Comparison of ENCODE assay signal across 8 cellular contexts in the genomic region with DNA sequence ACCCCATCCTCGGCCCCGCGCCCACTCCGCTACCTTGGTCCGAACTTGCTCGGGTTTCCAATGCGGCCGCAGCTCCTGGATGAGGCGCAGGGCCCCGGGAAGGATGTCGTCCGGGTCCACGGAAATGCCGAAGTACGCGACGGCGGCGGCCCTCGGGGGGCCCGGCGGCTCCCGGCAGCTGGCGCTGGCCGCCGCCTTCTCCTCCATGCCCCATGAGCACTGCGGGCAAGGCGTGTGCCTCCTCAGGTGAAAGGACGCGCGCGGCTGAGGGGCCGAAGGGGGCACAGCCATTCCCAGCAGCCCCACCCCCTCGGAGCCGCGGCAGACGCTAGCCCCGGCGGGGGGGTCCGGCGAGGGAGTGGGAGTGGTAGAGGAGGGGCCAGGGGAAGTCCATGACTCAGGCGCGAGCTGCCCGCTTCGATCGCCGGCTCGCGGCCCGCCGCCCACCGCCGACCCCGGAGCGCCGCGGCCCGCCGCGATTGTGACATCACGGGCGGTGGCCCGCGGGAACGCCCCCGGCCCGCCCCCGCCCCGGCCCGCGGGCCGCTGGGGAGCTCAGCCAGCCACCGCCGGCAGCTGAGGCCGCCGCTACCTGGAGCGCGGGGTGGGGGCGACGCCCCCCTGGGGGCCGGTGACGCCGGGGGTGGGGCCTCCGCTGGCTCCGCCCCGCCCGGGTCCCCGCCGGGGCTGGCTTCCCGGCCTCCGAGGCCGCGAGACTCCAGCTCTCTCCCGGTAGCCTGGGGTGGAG. TPM values are rescaled to one million over a fixed set of nuclear protein-coding genes. Genes with fewer than 3 reads are reported as not detected.
DNase-seq lines count a peak whose midpoint lies in the region; ATAC-seq and TF ChIP-seq lines count a peak whose summit lies in the region.

A gene with protein sequence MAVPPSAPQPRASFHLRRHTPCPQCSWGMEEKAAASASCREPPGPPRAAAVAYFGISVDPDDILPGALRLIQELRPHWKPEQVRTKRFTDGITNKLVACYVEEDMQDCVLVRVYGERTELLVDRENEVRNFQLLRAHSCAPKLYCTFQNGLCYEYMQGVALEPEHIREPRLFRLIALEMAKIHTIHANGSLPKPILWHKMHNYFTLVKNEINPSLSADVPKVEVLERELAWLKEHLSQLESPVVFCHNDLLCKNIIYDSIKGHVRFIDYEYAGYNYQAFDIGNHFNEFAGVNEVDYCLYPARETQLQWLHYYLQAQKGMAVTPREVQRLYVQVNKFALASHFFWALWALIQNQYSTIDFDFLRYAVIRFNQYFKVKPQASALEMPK (minus strand): TSS at position 483 of the 748 bp plus-strand sequence. CDS start 192 bp downstream, at position 291.

- POLR2A ChIA-PET in OCI-LY7 (lab: Charles Lee) = no interaction called here

- intact Hi-C loops in OCI-LY7 (cut with micrococcal nuclease; ENCODE audit: unreplicated experiment) = no loop called here

- no peaks in the 10 kb centered on the region for H3K4me1 ChIP-seq in OCI-LY7 (ENCODE audit: insufficient read depth, low read length, poor library complexity, severe bottlenecking)
- no peaks in the 10 kb centered on the region for H3K4me1 ChIP-seq in foreskin keratinocyte
- peaks cover 31% of the 10 kb centered on the region for H3K4me1 ChIP-seq in neuron (ENCODE audit: insufficient read depth, low read length)

- CTCF ChIA-PET in OCI-LY7 (lab: Charles Lee; ENCODE audit: unreplicated experiment) = no interaction called here

- no peak within 1 kb of the TSS for H2AFZ ChIP-seq in OCI-LY7 (ENCODE audit: low read length)
- H2AFZ ChIP-seq in neuron (ENCODE audit: low read depth, low read length) = peak within 1 kb of the TSS; percentile 81

- no peaks in the 10 kb centered on the region for H3K9me2 ChIP-seq in OCI-LY7 (ENCODE audit: insufficient read depth, low read length)

- H3K27ac ChIP-seq in OCI-LY7 (ENCODE audit: low read depth, low read length, poor library complexity, severe bottlenecking) (no peak within 1 kb of the TSS), foreskin keratinocyte (peak within 1 kb of the TSS; percentile 60), temporal lobe (ENCODE audit: low read depth, low read length) (peak within 1 kb of the TSS; percentile 36)

- DNase-seq in DMS 273 (lab: John Stamatoyannopoulos, UW; ENCODE audit: unreplicated experiment) = peak; percentile 81
- no peak for DNase-seq in DMS 273 treated with DMSO at 0.1 percent for 48 hours (lab: John Stamatoyannopoulos, UW)
- DNase-seq in OCI-LY7 (ENCODE audit: low spot score) = no peak
- DNase-seq in activated T-helper 9 cell treated with anti-CD3 and anti-CD28 coated beads, Interleukin-2, amount 50 U/mL, for 16 hours (ENCODE audit: low read depth) = peak; percentile 42
- no peak for DNase-seq in foreskin keratinocyte

- H4K20me1 ChIP-seq in OCI-LY7 (ENCODE audit: insufficient read depth, low read length) = no peaks in the 10 kb centered on the region

- ATAC-seq in foreskin keratinocyte (peak; percentile 22), GM21737 (IDR thresholded peaks at IDR 0.05; ENCODE audit: unreplicated experiment) (no peak)

- H3K27me3 ChIP-seq in foreskin keratinocyte (no peaks in the 10 kb centered on the region), neuron (ENCODE audit: insufficient read depth, low read length) (peaks cover 2% of the 10 kb centered on the region)

- TF ChIP-seq CTCF in OCI-LY7 (conservative IDR thresholded peaks at IDR 0.05; ENCODE audit: low read length) (no peak), foreskin keratinocyte (conservative IDR thresholded peaks at IDR 0.05) (no peak)

- peak within 1 kb of the TSS; percentile 39; the same call in 1 of the 2 replicates for H3K4me2 ChIP-seq in OCI-LY7 (ENCODE audit: low read length)

- H3K79me2 ChIP-seq in OCI-LY7 (ENCODE audit: insufficient read depth, low read depth, low read length) = no peaks in the 10 kb centered on the region

- BruUV-seq in OCI-LY7 (replicated peaks; lab: Mats Ljungman, UMichigan) = no TSS peak

- H3K9me3 ChIP-seq in OCI-LY7 (ENCODE audit: low read length) (no peaks in the 10 kb centered on the region), neuron (ENCODE audit: low read length) (no peaks in the 10 kb centered on the region)

- H3K36me3 ChIP-seq in OCI-LY7 (ENCODE audit: insufficient read depth, low read length) (no peaks in the 10 kb centered on the region), neuron (ENCODE audit: insufficient read depth, low read length) (no peaks in the 10 kb centered on the region)

- no peak within 1 kb of the TSS for H3K4me3 ChIP-seq in OCI-LY7 (ENCODE audit: low read depth, low read length, poor library complexity, severe bottlenecking)
- peak within 1 kb of the TSS; percentile 61 for H3K4me3 ChIP-seq in neuron (ENCODE audit: low read length)

RNA-seq across cellular contexts. Expression of the gene that starts here (rescaled TPM):
- total RNA-seq in OCI-LY7 (2014; rRNA removed; shearing (Covaris generic)) = not detected in 2 replicates
- total RNA-seq in OCI-LY7 (2022) (1.9 and 2.4 TPM in 2 replicates), foreskin keratinocyte (14.4 and 15.8 TPM in 2 replicates), temporal lobe (17.0 TPM)
- 13.1 and 14.0 TPM in 2 replicates for polyA plus RNA-seq in foreskin keratinocyte

Comparison
In these comparisons a context has a peak if more than half of its experiments do, and no peak if none do; other contexts are left out.
1. DNase-seq: peak in DMS 273 (single experiment) and activated T-helper 9 cell treated with anti-CD3 and anti-CD28 coated beads, Interleukin-2, amount 50 U/mL, for 16 hours (single experiment); none in DMS 273 treated with DMSO at 0.1 percent for 48 hours (single experiment), OCI-LY7 (single experiment) and foreskin keratinocyte (0 of 2).